In genomic region chr12:104329697-104330096, GRCh38 we compare ENCODE assay signal across 19 cellular contexts.
"Had no signal": no experiment of that assay in that cellular context is flagged by ENCODE, and none has a peak within 500 bp of the region (broad histone marks: within the 10 kb centered on the region; RNA-seq: fewer than 3 reads in every experiment).

No MANE protein-coding gene starts in this region.

- H3K9me3 ChIP-seq: esophagus squamous epithelium, tibial artery, uterus had no signal

- H3K4me1 ChIP-seq: esophagus squamous epithelium, tibial artery, uterus had no signal

- H3K4me3 ChIP-seq: coronary artery, esophagus squamous epithelium, skin epidermis, tibial artery, uterus had no signal

- DNase-seq: activated CD4-positive, alpha-beta T cell treated with anti-CD3 and anti-CD28 coated beads, Interleukin-2, amount 10 ng/mL, durations not matched to agents 7 days and 5 days; activated CD4-positive, CD25-positive, alpha-beta regulatory T cell; activated naive CD4-positive, alpha-beta T cell; central memory CD4-positive, alpha-beta T cell; esophagus squamous epithelium; foreskin fibroblast; hypothalamus; kidney; left ventricle myocardium superior; natural killer cell; nucleus accumbens; posterior cingulate gyrus; stimulated activated CD4-positive, alpha-beta T cell treated with anti-CD3 and anti-CD28 coated beads, Interleukin-15, amount 100 ng/mL, for 24 hours; stimulated activated CD4-positive, alpha-beta T cell treated with anti-CD3 and anti-CD28 coated beads, Interleukin-4, amount 100 ng/mL, for 1 hour; stimulated activated naive B cell treated with anti-CD40 and anti-IgM and Interleukin-4, amounts not matched to agents 10 μg/mL and 1 μg/mL and 100 μg/mL, for 72 hours; tibial artery; uterus had no signal

- ATAC-seq: left ventricle myocardium superior; natural killer cell; stimulated activated naive B cell treated with anti-CD40 and anti-IgM and Interleukin-4, amounts not matched to agents 10 μg/mL and 1 μg/mL and 100 μg/mL, for 72 hours had no signal

- H3K27me3 ChIP-seq: esophagus squamous epithelium, tibial artery, uterus had no signal

- H3K27ac ChIP-seq: coronary artery, esophagus squamous epithelium, skin epidermis, tibial artery, uterus had no signal

- H3K36me3 ChIP-seq: uterus had no signal
